ENCODE assay signal across 20 cellular contexts in genomic region chr3:76991165-76991564, GRCh38. TPM values are rescaled to one million over a fixed set of nuclear protein-coding genes. Genes with fewer than 3 reads are reported as not detected.
"Had no signal": no experiment of that assay in that cellular context is flagged by ENCODE, and none has a peak within 500 bp of the region (broad histone marks: within the 10 kb centered on the region; RNA-seq: fewer than 3 reads in every experiment).

No MANE protein-coding gene starts in this region.

- H3K4me3 ChIP-seq: gastrocnemius medialis, heart left ventricle, thyroid gland had no signal

- DNase-seq: activated CD4-positive, alpha-beta T cell treated with anti-CD3 and anti-CD28 coated beads, Interleukin-2, amount 10 ng/mL, durations not matched to agents 24 days and 14 days; activated CD4-positive, CD25-positive, alpha-beta regulatory T cell; activated CD8-positive, alpha-beta memory T cell treated with anti-CD3 and anti-CD28 coated beads, Interleukin-2, amount 50 U/mL, for 4 hours; activated CD8-positive, alpha-beta T cell treated with anti-CD3 and anti-CD28 coated beads, Interleukin-2, amount 10 ng/mL, durations not matched to agents 7 days and 5 days; activated effector memory CD4-positive, alpha-beta T cell treated with anti-CD3 and anti-CD28 coated beads, Interleukin-2, amount 50 U/mL, for 16 hours; activated T-cell treated with anti-CD3 and anti-CD28 coated beads, Interleukin-2, amount 50 U/mL, for 48 hours; amniotic stem cell; cortex of kidney; effector memory CD4-positive, alpha-beta T cell; gastrocnemius medialis; heart left ventricle; naive B cell; posterior cingulate gyrus; stimulated activated CD4-positive, alpha-beta T cell treated with anti-CD3 and anti-CD28 coated beads, Interleukin-15, amount 100 ng/mL, for 24 hours; stimulated activated CD4-positive, alpha-beta T cell treated with anti-CD3 and anti-CD28 coated beads, Interleukin-4, amount 100 ng/mL, for 1 hour; stimulated activated naive B cell treated with anti-CD40 and anti-IgM and Interleukin-4, amounts not matched to agents 10 μg/mL and 1 μg/mL and 100 μg/mL, for 72 hours had no signal

- ATAC-seq: activated CD8-positive, alpha-beta T cell treated with anti-CD3 and anti-CD28 coated beads, Interleukin-2, amount 10 ng/mL, durations not matched to agents 7 days and 5 days; gastrocnemius medialis; heart left ventricle; left lobe of liver; stimulated activated naive B cell treated with anti-CD40 and anti-IgM and Interleukin-4, amounts not matched to agents 10 μg/mL and 1 μg/mL and 100 μg/mL, for 72 hours had no signal

- H3K36me3 ChIP-seq: gastrocnemius medialis, heart left ventricle, neutrophil, thyroid gland had no signal

- H3K27me3 ChIP-seq: gastrocnemius medialis, heart left ventricle, neutrophil, thyroid gland had no signal

- H3K9me3 ChIP-seq: gastrocnemius medialis, heart left ventricle, neutrophil, thyroid gland had no signal

- H3K4me1 ChIP-seq: gastrocnemius medialis, heart left ventricle had no signal

- H3K27ac ChIP-seq: gastrocnemius medialis, heart left ventricle, neutrophil, thyroid gland had no signal

RNA-seq across cellular contexts. Expression of gene ROBO2, which starts 48.7 kb away (rescaled TPM):
- total RNA-seq: activated CD4-positive, alpha-beta T cell treated with anti-CD3 and anti-CD28 coated beads, Interleukin-2, amount 10 ng/mL, durations not matched to agents 24 days and 14 days; activated CD8-positive, alpha-beta T cell treated with anti-CD3 and anti-CD28 coated beads, Interleukin-2, amount 10 ng/mL, durations not matched to agents 7 days and 5 days; lung microvascular endothelial cell had no signal
